27 cellular contexts compared by ENCODE assay signal in genomic region chr3:178056868-178057267, GRCh38.
"Had no signal": no experiment of that assay in that cellular context is flagged by ENCODE, and none has a peak within 500 bp of the region (broad histone marks: within the 10 kb centered on the region; RNA-seq: fewer than 3 reads in every experiment).

No MANE protein-coding gene starts in this region.

- H3K36me3 ChIP-seq: brain microvascular endothelial cell, cardiac muscle cell, MG63, SJCRH30, WERI-Rb-1 had no signal

- H3K4me3 ChIP-seq: cardiac muscle cell, MG63, SJCRH30 had no signal

- H3K9ac ChIP-seq: SK-N-SH had no signal

- H3K27me3 Mint-ChIP-seq: activated CD4-positive, alpha-beta memory T cell treated with anti-CD3 and anti-CD28 coated beads, Interleukin-2, amount 10 ng/mL, durations not matched to agents 7 days and 5 days; activated CD4-positive, alpha-beta T cell treated with anti-CD3 and anti-CD28 coated beads for 36 hours; activated naive CD4-positive, alpha-beta T cell treated with anti-CD3 and anti-CD28 coated beads, Interleukin-2, amount 50 U/mL, for 24 hours; activated naive CD8-positive, alpha-beta T cell treated with anti-CD3 and anti-CD28 coated beads, Interleukin-2, amount 50 U/mL, for 24 hours had no signal

- H3K4me2 ChIP-seq: SK-N-SH had no signal

- H3K9me3 Mint-ChIP-seq: activated CD4-positive, alpha-beta memory T cell treated with anti-CD3 and anti-CD28 coated beads, Interleukin-2, amount 10 ng/mL, durations not matched to agents 7 days and 5 days; activated naive CD4-positive, alpha-beta T cell treated with anti-CD3 and anti-CD28 coated beads, Interleukin-2, amount 50 U/mL, for 24 hours; activated naive CD8-positive, alpha-beta T cell treated with anti-CD3 and anti-CD28 coated beads, Interleukin-2, amount 50 U/mL, for 24 hours; activated T-helper 2 cell treated with anti-CD3 and anti-CD28 coated beads, Interferon-gamma antibody, Interleukin-2, Interleukin-4, amounts not matched to agents 10 μg/mL and 5 μg/mL and 100 μg/mL, durations not matched to agents 14 hours and 24 hours and 36 hours had no signal

- H3K27ac ChIP-seq: brain microvascular endothelial cell, cardiac muscle cell, RWPE1, SJCRH30, WERI-Rb-1 had no signal

- H3K4me1 Mint-ChIP-seq: activated CD4-positive, alpha-beta memory T cell treated with anti-CD3 and anti-CD28 coated beads, Interleukin-2, amount 10 ng/mL, durations not matched to agents 7 days and 5 days; activated CD4-positive, alpha-beta T cell treated with anti-CD3 and anti-CD28 coated beads for 36 hours had no signal

- H3K27me3 ChIP-seq: brain microvascular endothelial cell, cardiac muscle cell, MG63, SJCRH30 had no signal

- DNase-seq: activated CD4-positive, alpha-beta memory T cell treated with anti-CD3 and anti-CD28 coated beads, Interleukin-2, amount 10 ng/mL, durations not matched to agents 7 days and 5 days; activated CD4-positive, alpha-beta T cell treated with anti-CD3 and anti-CD28 coated beads for 36 hours; activated CD4-positive, alpha-beta T cell treated with anti-CD3 and anti-CD28 coated beads, Interleukin-2, amount 50 U/mL, for 1 hour; activated naive CD8-positive, alpha-beta T cell treated with anti-CD3 and anti-CD28 coated beads, Interleukin-2, amount 50 U/mL, for 24 hours; activated T-cell treated with anti-CD3 and anti-CD28 coated beads for 4 hours; activated T-cell treated with anti-CD3 and anti-CD28 coated beads, Interleukin-2, amount 50 U/mL, for 48 hours; brain microvascular endothelial cell; Kasumi-1; MG63; MV-4-11; NCI-H1417 treated with DMSO at 0.1 percent for 48 hours; NCI-H1694; NCI-H2029; NCI-H2107; NCI-H510A treated with DMSO at 0.1 percent for 48 hours; NK-92 treated with Interleukin-12 subunit alpha and Interleukin-12 subunit beta, amount 100 ng/mL, for 24 hours; OCI-M1; Right ventricle myocardium superior; SJCRH30; SK-N-SH; T-helper 1 cell; WERI-Rb-1 had no signal

- ATAC-seq: activated CD4-positive, alpha-beta T cell treated with anti-CD3 and anti-CD28 coated beads for 36 hours; activated naive CD8-positive, alpha-beta T cell treated with anti-CD3 and anti-CD28 coated beads, Interleukin-2, amount 50 U/mL, for 24 hours; Panc1 had no signal

- H3K4me3 Mint-ChIP-seq: activated CD4-positive, alpha-beta memory T cell treated with anti-CD3 and anti-CD28 coated beads, Interleukin-2, amount 10 ng/mL, durations not matched to agents 7 days and 5 days; activated CD4-positive, alpha-beta T cell treated with anti-CD3 and anti-CD28 coated beads for 36 hours; activated naive CD4-positive, alpha-beta T cell treated with anti-CD3 and anti-CD28 coated beads, Interleukin-2, amount 50 U/mL, for 24 hours; activated naive CD8-positive, alpha-beta T cell treated with anti-CD3 and anti-CD28 coated beads, Interleukin-2, amount 50 U/mL, for 24 hours had no signal

- H3K36me3 Mint-ChIP-seq: activated naive CD4-positive, alpha-beta T cell treated with anti-CD3 and anti-CD28 coated beads, Interleukin-2, amount 50 U/mL, for 24 hours had no signal

- H3K4me1 ChIP-seq: SJCRH30 had no signal

- H3K9me3 ChIP-seq: MG63, SJCRH30, SK-N-SH had no signal

- H3K9me2 ChIP-seq: SK-N-SH had no signal

- H3K27ac Mint-ChIP-seq: activated CD4-positive, alpha-beta memory T cell treated with anti-CD3 and anti-CD28 coated beads, Interleukin-2, amount 10 ng/mL, durations not matched to agents 7 days and 5 days; activated CD4-positive, alpha-beta T cell treated with anti-CD3 and anti-CD28 coated beads for 36 hours; activated naive CD4-positive, alpha-beta T cell treated with anti-CD3 and anti-CD28 coated beads, Interleukin-2, amount 50 U/mL, for 24 hours; activated naive CD8-positive, alpha-beta T cell treated with anti-CD3 and anti-CD28 coated beads, Interleukin-2, amount 50 U/mL, for 24 hours; activated T-helper 2 cell treated with anti-CD3 and anti-CD28 coated beads, Interferon-gamma antibody, Interleukin-2, Interleukin-4, amounts not matched to agents 10 μg/mL and 5 μg/mL and 100 μg/mL, durations not matched to agents 14 hours and 24 hours and 36 hours had no signal
